In genomic region chr1:16155537-16156410, GRCh38 we compare ENCODE assay signal across 9 cellular contexts. TPM values are rescaled to one million over a fixed set of nuclear protein-coding genes. Genes with fewer than 3 reads are reported as not detected.
A peak's percentile ranks its signal among the peaks of the same experiment; 100 is the strongest.
DNase-seq lines count a peak whose midpoint lies in the region; ATAC-seq and TF ChIP-seq lines count a peak whose summit lies in the region.
"Had no signal": no experiment of that assay in that cellular context is flagged by ENCODE, and none has a peak within 500 bp of the region (broad histone marks: within the 10 kb centered on the region; RNA-seq: fewer than 3 reads in every experiment).

EPHA2 (minus strand) TSS chr1:16156069; CDS start chr1:16155932, 137 bp downstream.

- peaks cover 11% of the 10 kb centered on the region for H3K27me3 Mint-ChIP-seq in glutamatergic neuron (ENCODE audit: unreplicated experiment)

- no peaks in the 10 kb centered on the region for H3K27me3 ChIP-seq in neuron (ENCODE audit: insufficient read depth, low read length)

- peak within 1 kb of the TSS; percentile 3 for H3K27ac ChIP-seq in adipose tissue (ENCODE audit: low read depth, low read length)

- no peak for TF ChIP-seq CTCF in glutamatergic neuron (IDR thresholded peaks at IDR 0.05; ENCODE audit: partially characterized antibody, unreplicated experiment)

- H3K9me3 ChIP-seq in neuron (ENCODE audit: low read length): no peaks in the 10 kb centered on the region

- peaks cover 3% of the 10 kb centered on the region for H3K9me3 Mint-ChIP-seq in glutamatergic neuron (ENCODE audit: unreplicated experiment)

- peak; percentile 56 for DNase-seq in COLO668 (lab: John Stamatoyannopoulos, UW; ENCODE audit: unreplicated experiment)
- peak; percentile 92 for DNase-seq in HuH-7.5 (ENCODE audit: low spot score)
- DNase-seq in glutamatergic neuron: peak; percentile 59
- no peak for DNase-seq in NCI-H1436 treated with DMSO at 0.1 percent for 48 hours (lab: John Stamatoyannopoulos, UW)

- no peak within 1 kb of the TSS for H3K27ac Mint-ChIP-seq in glutamatergic neuron (ENCODE audit: unreplicated experiment)

- peak within 1 kb of the TSS; percentile 75 for H3K4me3 ChIP-seq in neuron (ENCODE audit: low read length)

- H3K4me1 ChIP-seq in neuron (ENCODE audit: insufficient read depth, low read length): peaks cover 39% of the 10 kb centered on the region

- 3 to 4% (median 4%) methylated on average over 75 to 89 of the region's 89 CpGs for WGBS in adipose tissue, 3 donors

- H2AFZ ChIP-seq in neuron (ENCODE audit: low read depth, low read length): peak within 1 kb of the TSS; percentile 19

- H3K36me3 ChIP-seq in neuron (ENCODE audit: insufficient read depth, low read length): peaks cover 2% of the 10 kb centered on the region

- no peaks in the 10 kb centered on the region for H3K36me3 Mint-ChIP-seq in glutamatergic neuron (ENCODE audit: unreplicated experiment)

- peak within 1 kb of the TSS; percentile 77 for H3K4me3 Mint-ChIP-seq in glutamatergic neuron (ENCODE audit: unreplicated experiment)

- peaks cover 4% of the 10 kb centered on the region for H3K4me1 Mint-ChIP-seq in glutamatergic neuron (ENCODE audit: low read depth, unreplicated experiment)

- no peak for ATAC-seq in HG02852 (IDR thresholded peaks at IDR 0.05; ENCODE audit: unreplicated experiment)
- no peak for ATAC-seq in GM19463 (IDR thresholded peaks at IDR 0.05; ENCODE audit: unreplicated experiment)

RNA-seq across cellular contexts. Expression of gene EPHA2, which starts in this region (rescaled TPM):
- 10 to 100 TPM in 1 of 3 donors, 1 to 10 TPM in 2; 4.1 to 20.0 (median 9.4) TPM for polyA plus RNA-seq in adipose tissue
- 0.29 TPM for total RNA-seq in glutamatergic neuron (ENCODE audit: unreplicated experiment)
- total RNA-seq: T-helper 2 cell treated with Interferon-gamma antibody and Interleukin-4, amounts not matched to agents 100 ng/mL and 5 ng/mL, for 36 hours had no signal

Comparison
In these comparisons a context has a peak if more than half of its experiments do, and no peak if none do; other contexts are left out.
1. Peak in DNase-seq in glutamatergic neuron; RNA of the gene not detected or under 1 TPM.